ENCODE assay signal across 23 cellular contexts in the genomic region with DNA sequence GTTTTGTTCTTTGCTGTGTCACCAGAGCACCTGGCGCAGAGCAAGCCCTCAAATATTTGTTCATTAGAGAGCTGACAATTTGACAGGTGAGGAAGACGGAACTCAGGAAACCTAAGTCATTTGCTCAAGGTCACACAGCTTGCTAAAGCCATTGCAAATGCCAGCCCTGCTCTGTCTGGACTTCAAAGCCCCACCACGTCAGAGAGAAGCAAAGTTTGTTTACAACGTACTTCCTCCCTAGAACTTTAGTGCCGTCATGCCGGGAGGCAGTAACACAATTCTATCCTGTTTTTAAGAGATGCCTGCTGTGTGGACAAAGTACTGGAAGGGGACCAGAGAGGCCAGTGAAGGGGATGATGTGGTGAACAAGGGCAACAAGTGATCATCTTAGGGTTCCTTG.
A peak's percentile ranks its signal among the peaks of the same experiment; 100 is the strongest.
DNase-seq lines count a peak whose midpoint lies in the region; ATAC-seq, FAIRE-seq and TF ChIP-seq lines count a peak whose summit lies in the region.
"Had no signal": no experiment of that assay in that cellular context is flagged by ENCODE, and none has a peak within 500 bp of the region (broad histone marks: within the 10 kb centered on the region; RNA-seq: fewer than 3 reads in every experiment).

No MANE protein-coding gene starts in this region.

- no peak for TF ChIP-seq RAD21 in H1 (IDR thresholded peaks at IDR 0.05 in 1 of 2, conservative IDR thresholded peaks at IDR 0.05 in 1 of 2; ENCODE audit: low read depth in 2 of 2, low read length in 2 of 2)

- no peak overlapping the region for H2AFZ ChIP-seq in H1 (ENCODE audit: low read length)

- H3K4me2 ChIP-seq in H1 (ENCODE audit: insufficient read depth in 1 of 2, low read depth in 2 of 2, low read length in 2 of 2) = peak overlapping the region in 1 of 2 experiments; percentile 61; a peak in 1 of 4 replicates

- H3K4me3 Mint-ChIP-seq in nephron = peak overlapping the region; percentile 17 to 64 (median 51)
- no peak overlapping the region for H3K4me3 Mint-ChIP-seq in activated CD8-positive, alpha-beta T cell treated with anti-CD3 and anti-CD28 coated beads for 36 hours
- H3K4me3 Mint-ChIP-seq: activated naive CD4-positive, alpha-beta T cell treated with anti-CD3 and anti-CD28 coated beads, Interleukin-2, amount 10 ng/mL, durations not matched to agents 7 days and 5 days; central memory CD8-positive, alpha-beta T cell; stimulated activated naive CD8-positive, alpha-beta T cell treated with anti-CD3 and anti-CD28 coated beads, Interleukin-15, Interleukin-2, amounts not matched to agents 100 ng/mL and 50 ng/mL, for 24 hours had no signal

- no peak overlapping the region for H3K4ac ChIP-seq in H1 (replicated peaks; ENCODE audit: insufficient read length, low read depth, low read length)

- TF ChIP-seq EP300 in H1 (IDR thresholded peaks at IDR 0.05; ENCODE audit: borderline replicate concordance in 1 of 2, low read depth in 2 of 2, low read length in 2 of 2) = no peak

- H3K79me1 ChIP-seq in H1 (ENCODE audit: low read depth, low read length) = no peaks in the 10 kb centered on the region

- no peak overlapping the region for H3K9ac ChIP-seq in H1 (replicated peaks in 1 of 4; ENCODE audit: extremely low read depth in 1 of 4, low read depth in 3 of 4, low read length in 3 of 4)

- H3K27me3 ChIP-seq in H1 (replicated peaks in 1 of 4; ENCODE audit: control insufficient read depth in 3 of 4, extremely low read depth in 1 of 4, insufficient read depth in 3 of 4, low read length in 3 of 4) = no peaks in the 10 kb centered on the region; a peak in 2 of 7 replicates

- no peak overlapping the region for H3K23ac ChIP-seq in H1 (ENCODE audit: insufficient read length)

- ATAC-seq in activated CD8-positive, alpha-beta T cell treated with anti-CD3 and anti-CD28 coated beads for 36 hours = no peak
- ATAC-seq: heart right ventricle had no signal

- no peak overlapping the region for H3K56ac ChIP-seq in H1 (replicated peaks; ENCODE audit: insufficient read length, low read depth, low read length)

- no peak overlapping the region for H4K91ac ChIP-seq in H1 (replicated peaks; ENCODE audit: insufficient read length, low read length)

- H3K27ac ChIP-seq in C4-2B = peak overlapping the region; percentile 35; the same call in 1 of the 2 replicates
- H3K27ac ChIP-seq in H1 (ENCODE audit: low read depth, low read length) = no peak overlapping the region
- H3K27ac ChIP-seq: epithelial cell of prostate, heart right ventricle, spleen, tibial nerve had no signal

- H2BK20ac ChIP-seq in H1 (ENCODE audit: low read length) = no peak overlapping the region

- H2BK120ac ChIP-seq in H1 (replicated peaks; ENCODE audit: low read depth, low read length) = peak overlapping the region; percentile 20

- H3K9me3 Mint-ChIP-seq in nephron = no peaks in the 10 kb centered on the region
- H3K9me3 Mint-ChIP-seq in activated CD8-positive, alpha-beta T cell treated with anti-CD3 and anti-CD28 coated beads for 36 hours = no peaks in the 10 kb centered on the region
- H3K9me3 Mint-ChIP-seq: activated naive CD4-positive, alpha-beta T cell treated with anti-CD3 and anti-CD28 coated beads, Interleukin-2, amount 10 ng/mL, durations not matched to agents 7 days and 5 days; central memory CD8-positive, alpha-beta T cell had no signal

- H3K36me3 ChIP-seq in H1 (ENCODE audit: control insufficient read depth in 2 of 4, insufficient read depth in 4 of 4, low read length in 3 of 4) = no peaks in the 10 kb centered on the region
- H3K36me3 ChIP-seq: heart right ventricle, spleen, tibial nerve had no signal

- no peak for TF ChIP-seq CTCF in C4-2B (conservative IDR thresholded peaks at IDR 0.05)
- no peak for TF ChIP-seq CTCF in H1 (IDR thresholded peaks at IDR 0.05; ENCODE audit: control extremely low read depth in 1 of 3, insufficient read depth in 1 of 3, low read depth in 1 of 3, low read length in 3 of 3)
- no peak for TF ChIP-seq CTCF in nephron (IDR thresholded peaks at IDR 0.05; ENCODE audit: unreplicated experiment in 3 of 3)
- no peak for TF ChIP-seq CTCF in activated CD8-positive, alpha-beta T cell treated with anti-CD3 and anti-CD28 coated beads for 36 hours (IDR thresholded peaks at IDR 0.05)

- no peak overlapping the region for H3K14ac ChIP-seq in H1 (ENCODE audit: insufficient read length)

- FAIRE-seq in H1 (lab: Jason Lieb, UNC) = peak; percentile 52
- FAIRE-seq: D721Med had no signal

- POLR2A ChIA-PET in H1 (lab: Charles Lee; ENCODE audit: partially characterized antibody) = no interaction called here
- POLR2A ChIA-PET in activated CD8-positive, alpha-beta T cell treated with anti-CD3 and anti-CD28 coated beads for 36 hours (lab: Charles Lee) = interaction anchor here (0.7 kb wide), 1 partner anchor 137 kb away, joined by 3 read pairs; no protein-coding TSS in a partner anchor

- no peaks in the 10 kb centered on the region for H3K9me3 ChIP-seq in H1 (ENCODE audit: insufficient read depth in 2 of 2, low read depth in 1 of 2, low read length in 1 of 2)
- H3K9me3 ChIP-seq: heart right ventricle, tibial nerve had no signal

- H3K27me3 Mint-ChIP-seq in nephron (ENCODE audit: low read depth) = peaks cover 5% of the 10 kb centered on the region
- H3K27me3 Mint-ChIP-seq in activated CD8-positive, alpha-beta T cell treated with anti-CD3 and anti-CD28 coated beads for 36 hours = peaks cover 48% of the 10 kb centered on the region

- no peak overlapping the region for H4K5ac ChIP-seq in H1 (ENCODE audit: insufficient read length, low read depth, low read length)

- no peaks in the 10 kb centered on the region for H4K20me1 ChIP-seq in H1 (replicated peaks in 1 of 2; ENCODE audit: control insufficient read depth in 1 of 2, insufficient read depth in 2 of 2, low read length in 2 of 2)

- peaks cover 3% of the 10 kb centered on the region; the same call in 1 of the 2 replicates for H3K23me2 ChIP-seq in H1 (ENCODE audit: low read depth, low read length)

- CTCF ChIA-PET in H1 (lab: Charles Lee; ENCODE audit: partially characterized antibody) = interaction anchor here (0.8 to 3.6 kb wide), 4 partner anchors 10 to 412 kb away, joined by 3 to 29 read pairs (median 4); no protein-coding TSS in a partner anchor
- CTCF ChIA-PET in activated CD8-positive, alpha-beta T cell treated with anti-CD3 and anti-CD28 coated beads for 36 hours (lab: Charles Lee) = no interaction called here

- H3K4me1 Mint-ChIP-seq in nephron = peaks cover 78% of the 10 kb centered on the region
- H3K4me1 Mint-ChIP-seq in activated CD8-positive, alpha-beta T cell treated with anti-CD3 and anti-CD28 coated beads for 36 hours (ENCODE audit: low read depth) = no peaks in the 10 kb centered on the region
- H3K4me1 Mint-ChIP-seq: activated naive CD4-positive, alpha-beta T cell treated with anti-CD3 and anti-CD28 coated beads, Interleukin-2, amount 10 ng/mL, durations not matched to agents 7 days and 5 days; central memory CD8-positive, alpha-beta T cell had no signal

- H2BK5ac ChIP-seq in H1 (ENCODE audit: low read depth, low read length) = no peak overlapping the region

- H4K8ac ChIP-seq in H1 (ENCODE audit: extremely low read depth, insufficient read depth, low read length) = no peak overlapping the region

- H3K4me3 ChIP-seq in H1 (ENCODE audit: extremely low read depth in 1 of 4, insufficient read depth in 2 of 4, low read depth in 3 of 4, low read length in 4 of 4) = no peak overlapping the region
- H3K4me3 ChIP-seq: heart right ventricle, spleen, tibial nerve had no signal

- no peak overlapping the region for H2BK15ac ChIP-seq in H1 (ENCODE audit: low read length)

- H3K18ac ChIP-seq in H1 (ENCODE audit: extremely low read depth, low read length) = no peak overlapping the region

- H2AK5ac ChIP-seq in H1 (ENCODE audit: low read depth, low read length) = no peak overlapping the region

- peaks cover 4% of the 10 kb centered on the region for H3K36me3 Mint-ChIP-seq in nephron (ENCODE audit: low read depth)
- H3K36me3 Mint-ChIP-seq in activated CD8-positive, alpha-beta T cell treated with anti-CD3 and anti-CD28 coated beads for 36 hours (ENCODE audit: low read depth) = no peaks in the 10 kb centered on the region
- H3K36me3 Mint-ChIP-seq: activated naive CD4-positive, alpha-beta T cell treated with anti-CD3 and anti-CD28 coated beads, Interleukin-2, amount 10 ng/mL, durations not matched to agents 7 days and 5 days had no signal

- no peak for TF ChIP-seq POLR2A in H1 (IDR thresholded peaks at IDR 0.05; ENCODE audit: control extremely low read depth in 1 of 2, low read depth in 2 of 2, low read length in 2 of 2)

- H3K79me2 ChIP-seq in H1 (ENCODE audit: control insufficient read depth in 1 of 2, insufficient read depth in 2 of 2, low read length in 2 of 2) = no peaks in the 10 kb centered on the region

- WGBS in H1 (ENCODE audit: extremely low coverage in 1 of 2, insufficient coverage in 1 of 2, insufficient read length in 1 of 2, insufficient replicate concordance in 2 of 2, low coverage in 1 of 2, low lambda C conversion rate in 2 of 2, missing lambda C conversion rate in 1 of 2), 2 experiments = 68% methylated on average over 6 of the region's 6 CpGs; no CpG with 5 or more reads in 1 of the 2 experiments

- DNase-seq in NCI-H2029 (lab: John Stamatoyannopoulos, UW) (peak; percentile 59), H1 (ENCODE audit: low read depth in 1 of 2, low spot score in 2 of 2) (no peak), mesenteric fat pad (ENCODE audit: low spot score) (no peak), cortex of kidney (lab: John Stamatoyannopoulos, UW) (no peak)
- no peak for DNase-seq in activated CD8-positive, alpha-beta T cell treated with anti-CD3 and anti-CD28 coated beads for 36 hours
- no peak for DNase-seq in activated CD4-positive, alpha-beta T cell treated with anti-CD3 and anti-CD28 coated beads for 48 hours
- DNase-seq: activated CD4-positive, alpha-beta T cell treated with anti-CD3 and anti-CD28 coated beads for 4 hours; activated naive CD4-positive, alpha-beta T cell treated with anti-CD3 and anti-CD28 coated beads, Interleukin-2, amount 10 ng/mL, durations not matched to agents 7 days and 5 days; C1 segment of cervical spinal cord; foreskin fibroblast; HCEC 1CT; heart right ventricle; KG1; NCI-H187; spleen; stimulated activated CD4-positive, alpha-beta T cell treated with anti-CD3 and anti-CD28 coated beads, Interleukin-4, amount 100 ng/mL, for 4 hours had no signal

- intact Hi-C loops in activated CD8-positive, alpha-beta T cell treated with anti-CD3 and anti-CD28 coated beads for 36 hours (cut with micrococcal nuclease) = no loop called here

- H2BK12ac ChIP-seq in H1 (ENCODE audit: low read depth, low read length) = no peak overlapping the region

- H3K27ac Mint-ChIP-seq in nephron = peak overlapping the region; percentile 9 to 56 (median 47)
- H3K27ac Mint-ChIP-seq in activated CD8-positive, alpha-beta T cell treated with anti-CD3 and anti-CD28 coated beads for 36 hours = no peak overlapping the region
- H3K27ac Mint-ChIP-seq: activated naive CD4-positive, alpha-beta T cell treated with anti-CD3 and anti-CD28 coated beads, Interleukin-2, amount 10 ng/mL, durations not matched to agents 7 days and 5 days; stimulated activated naive CD8-positive, alpha-beta T cell treated with anti-CD3 and anti-CD28 coated beads, Interleukin-15, Interleukin-2, amounts not matched to agents 100 ng/mL and 50 ng/mL, for 24 hours had no signal

- H3K4me1 ChIP-seq in H1 (replicated peaks in 1 of 4; ENCODE audit: control insufficient read depth in 3 of 4, insufficient read depth in 4 of 4, low read length in 3 of 4) = peaks cover 4 to 24% (median 17%) of the 10 kb centered on the region in 4 experiments
